ENCODE assay signal across 17 cellular contexts in genomic region chr9:98533132-98533531, GRCh38.
DNase-seq lines count a peak whose midpoint lies in the region; ATAC-seq and TF ChIP-seq lines count a peak whose summit lies in the region.
"Had no signal": no experiment of that assay in that cellular context is flagged by ENCODE, and none has a peak within 500 bp of the region (broad histone marks: within the 10 kb centered on the region; RNA-seq: fewer than 3 reads in every experiment).

No MANE protein-coding gene starts in this region.

- H3F3A ChIP-seq in GM23248 (ENCODE audit: insufficient read depth) = peaks cover 15% of the 10 kb centered on the region

- no peaks in the 10 kb centered on the region for H3K9me2 ChIP-seq in GM23248 (ENCODE audit: insufficient read depth)

- no peaks in the 10 kb centered on the region for H4K20me1 ChIP-seq in GM23248 (ENCODE audit: insufficient read depth)

- H3K9ac ChIP-seq in GM23248 = no peak overlapping the region

- peaks cover 8% of the 10 kb centered on the region for H3K9me3 Mint-ChIP-seq in glutamatergic neuron (ENCODE audit: unreplicated experiment)
- no peaks in the 10 kb centered on the region for H3K9me3 Mint-ChIP-seq in activated naive CD4-positive, alpha-beta T cell treated with anti-CD3 and anti-CD28 coated beads, Interleukin-2, amount 10 ng/mL, durations not matched to agents 7 days and 5 days
- H3K9me3 Mint-ChIP-seq: CD8-positive, alpha-beta T cell had no signal

- H3K4me1 Mint-ChIP-seq in glutamatergic neuron (ENCODE audit: low read depth, unreplicated experiment) = peaks cover 11% of the 10 kb centered on the region
- H3K4me1 Mint-ChIP-seq in activated naive CD4-positive, alpha-beta T cell treated with anti-CD3 and anti-CD28 coated beads, Interleukin-2, amount 10 ng/mL, durations not matched to agents 7 days and 5 days = no peaks in the 10 kb centered on the region

- peak overlapping the region; percentile 53 for H3K27ac Mint-ChIP-seq in glutamatergic neuron (ENCODE audit: unreplicated experiment)
- no peak overlapping the region for H3K27ac Mint-ChIP-seq in activated naive CD4-positive, alpha-beta T cell treated with anti-CD3 and anti-CD28 coated beads, Interleukin-2, amount 10 ng/mL, durations not matched to agents 7 days and 5 days
- H3K27ac Mint-ChIP-seq: CD8-positive, alpha-beta T cell had no signal

- H3K4me1 ChIP-seq in GM23248 (ENCODE audit: insufficient read depth) = 0 out of 2 replicates have a peak, but pooled peaks cover 6% of the 10 kb centered on the region
- H3K4me1 ChIP-seq: BE2C, HAP-1 had no signal

- no peaks in the 10 kb centered on the region for H3K79me2 ChIP-seq in GM23248 (ENCODE audit: insufficient read depth)

- no peak for TF ChIP-seq CTCF in AG10803 (conservative IDR thresholded peaks at IDR 0.05; ENCODE audit: low read length)
- TF ChIP-seq CTCF in glutamatergic neuron (IDR thresholded peaks at IDR 0.05; ENCODE audit: partially characterized antibody, unreplicated experiment) = no peak

- no peaks in the 10 kb centered on the region for H3K27me3 ChIP-seq in GM23248 (replicated peaks; ENCODE audit: insufficient read depth)
- H3K27me3 ChIP-seq: BE2C had no signal

- peak; percentile 24 for DNase-seq in AG10803 (ENCODE audit: low read depth)
- peak; percentile 67 for DNase-seq in GM23248
- DNase-seq in NCI-H446 treated with DMSO at 0.1 percent for 48 hours (lab: John Stamatoyannopoulos, UW) = peak; percentile 64
- no peak for DNase-seq in glutamatergic neuron
- no peak for DNase-seq in activated naive CD4-positive, alpha-beta T cell treated with anti-CD3 and anti-CD28 coated beads, Interleukin-2, amount 10 ng/mL, durations not matched to agents 7 days and 5 days
- DNase-seq in NCI-H2107 (lab: John Stamatoyannopoulos, UW) = no peak
- DNase-seq: BE2C; CD8-positive, alpha-beta T cell; MV-4-11; NCI-H1417 treated with DMSO at 0.1 percent for 48 hours; NCI-H2081; NCI-H226; NCI-H748 treated with DMSO at 0.1 percent for 48 hours; PC-9 had no signal

- WGBS in GM23248 (ENCODE audit: low coverage in 1 of 2, low lambda C conversion rate in 2 of 2, missing lambda C conversion rate in 2 of 2), 2 experiments = 5 to 7% methylated on average over 4 of the region's 4 CpGs

- H3K4me3 ChIP-seq in AG10803 (ENCODE audit: low read length) (no peak overlapping the region), GM23248 (no peak overlapping the region)
- H3K4me3 ChIP-seq: GM12878, HAP-1, PC-9 had no signal

- in situ Hi-C loops in GM23248 (cut with MboI) = no loop called here

- H3K27ac ChIP-seq in GM23248 = 0 out of 2 replicates have a peak overlapping the region, but pooled peaks have one; percentile 1
- H3K27ac ChIP-seq: PC-9 had no signal

- no peak for ATAC-seq in GM18502 (IDR thresholded peaks at IDR 0.05; ENCODE audit: poor library complexity, unreplicated experiment)
- ATAC-seq: CD8-positive, alpha-beta T cell; GM12878 had no signal

- peaks cover 6% of the 10 kb centered on the region for H3K27me3 Mint-ChIP-seq in glutamatergic neuron (ENCODE audit: unreplicated experiment)
- peaks cover 30% of the 10 kb centered on the region for H3K27me3 Mint-ChIP-seq in activated naive CD4-positive, alpha-beta T cell treated with anti-CD3 and anti-CD28 coated beads, Interleukin-2, amount 10 ng/mL, durations not matched to agents 7 days and 5 days

- no peaks in the 10 kb centered on the region for H3K9me3 ChIP-seq in GM23248 (ENCODE audit: low read depth)
- H3K9me3 ChIP-seq: BE2C, HAP-1 had no signal

- H3K4me2 ChIP-seq in GM23248 (ENCODE audit: unreplicated experiment) = no peak overlapping the region
- H3K4me2 ChIP-seq: PC-9 had no signal

- H3K36me3 Mint-ChIP-seq in glutamatergic neuron (ENCODE audit: unreplicated experiment) = peaks cover 4% of the 10 kb centered on the region
- no peaks in the 10 kb centered on the region for H3K36me3 Mint-ChIP-seq in activated naive CD4-positive, alpha-beta T cell treated with anti-CD3 and anti-CD28 coated beads, Interleukin-2, amount 10 ng/mL, durations not matched to agents 7 days and 5 days
- H3K36me3 Mint-ChIP-seq: CD8-positive, alpha-beta T cell had no signal

- no peak overlapping the region for H3K4me3 Mint-ChIP-seq in glutamatergic neuron (ENCODE audit: unreplicated experiment)
- H3K4me3 Mint-ChIP-seq in activated naive CD4-positive, alpha-beta T cell treated with anti-CD3 and anti-CD28 coated beads, Interleukin-2, amount 10 ng/mL, durations not matched to agents 7 days and 5 days = no peak overlapping the region
- H3K4me3 Mint-ChIP-seq: CD8-positive, alpha-beta T cell had no signal

- CTCF ChIA-PET in activated naive CD4-positive, alpha-beta T cell treated with anti-CD3 and anti-CD28 coated beads, Interleukin-2, amount 10 ng/mL, durations not matched to agents 7 days and 5 days (lab: Charles Lee) = no interaction called here

- H2AFZ ChIP-seq in GM23248 = no peak overlapping the region
- H2AFZ ChIP-seq: PC-9 had no signal

- no peaks in the 10 kb centered on the region for H3K36me3 ChIP-seq in GM23248 (ENCODE audit: low read depth)
- H3K36me3 ChIP-seq: BE2C, HAP-1 had no signal

Comparison
In these comparisons a context has a peak if more than half of its experiments do, and no peak if none do; other contexts are left out.
1. DNase-seq: peak in AG10803 (single experiment), GM23248 (single experiment) and NCI-H446 treated with DMSO at 0.1 percent for 48 hours (single experiment); none in glutamatergic neuron (single experiment), activated naive CD4-positive, alpha-beta T cell treated with anti-CD3 and anti-CD28 coated beads, Interleukin-2, amount 10 ng/mL, durations not matched to agents 7 days and 5 days (single experiment) and NCI-H2107 (single experiment).